In genomic region chr2:222862068-222862914, GRCh38 we compare ENCODE assay signal across 8 cellular contexts. TPM values are rescaled to one million over a fixed set of nuclear protein-coding genes. Genes with fewer than 3 reads are reported as not detected.
DNase-seq lines count a peak whose midpoint lies in the region; ATAC-seq and TF ChIP-seq lines count a peak whose summit lies in the region.

No MANE protein-coding gene starts in this region.

- H3K4me1 ChIP-seq in hepatocyte (ENCODE audit: insufficient read depth) = peaks cover 38% of the 10 kb centered on the region

- peaks cover 64% of the 10 kb centered on the region for H3K79me2 ChIP-seq in hepatocyte

- H3K9me2 ChIP-seq in hepatocyte (replicated peaks; ENCODE audit: insufficient read depth) = no peaks in the 10 kb centered on the region

- no peaks in the 10 kb centered on the region for H3K27me3 Mint-ChIP-seq in HFFc6 (ENCODE audit: insufficient read depth)
- no peaks in the 10 kb centered on the region for H3K27me3 Mint-ChIP-seq in WTC11 (ENCODE audit: low read depth)

- no peaks in the 10 kb centered on the region for H3K27me3 ChIP-seq in hepatocyte

- no peaks in the 10 kb centered on the region for H3K9me3 ChIP-seq in hepatocyte (ENCODE audit: low read depth)

- peak overlapping the region; percentile 96 for H3K4me3 ChIP-seq in hepatocyte
- peak overlapping the region; percentile 93 for H3K4me3 ChIP-seq in skeletal muscle cell (ENCODE audit: low read depth, low read length)

- no peaks in the 10 kb centered on the region for H3K9me3 Mint-ChIP-seq in HFFc6
- no peaks in the 10 kb centered on the region for H3K9me3 Mint-ChIP-seq in WTC11

- peak overlapping the region; percentile 100 for H3K27ac ChIP-seq in C4-2B
- H3K27ac ChIP-seq in hepatocyte = peak overlapping the region; percentile 99

- no peak for ATAC-seq in WTC11

- H3K36me3 Mint-ChIP-seq in HFFc6 (ENCODE audit: low read depth) (no peaks in the 10 kb centered on the region), WTC11 (peaks cover 3% of the 10 kb centered on the region; the same call in 1 of the 2 replicates)

- peak overlapping the region; percentile 90 for H3K4me2 ChIP-seq in hepatocyte

- H3K4me3 Mint-ChIP-seq in HFFc6 (no peak overlapping the region), WTC11 (no peak overlapping the region)

- WGBS in hepatocyte (ENCODE audit: low lambda C conversion rate, missing lambda C conversion rate) = 15% methylated on average over 7 of the region's 7 CpGs

- TF ChIP-seq CTCF in C4-2B (conservative IDR thresholded peaks at IDR 0.05) (peak; percentile 4; the same call in 1 of the 2 replicates), HFFc6 (IDR thresholded peaks at IDR 0.05) (0 out of 2 replicates have a peak, but pooled peaks have one; percentile 7), WTC11 (IDR thresholded peaks at IDR 0.05) (no peak), hepatocyte (IDR thresholded peaks at IDR 0.05; ENCODE audit: poor library complexity) (peak; percentile 48)

- H3K36me3 ChIP-seq in hepatocyte (replicated peaks; ENCODE audit: insufficient read depth, low read depth) = no peaks in the 10 kb centered on the region

- peaks cover 59% of the 10 kb centered on the region for H4K20me1 ChIP-seq in hepatocyte (ENCODE audit: insufficient read depth, poor library complexity, severe bottlenecking)

- H3K4me1 Mint-ChIP-seq in HFFc6 (ENCODE audit: low read depth) (peaks cover 10% of the 10 kb centered on the region), WTC11 (peaks cover 13% of the 10 kb centered on the region)

- H3K27ac Mint-ChIP-seq in HFFc6 = no peak overlapping the region
- H3K27ac Mint-ChIP-seq in WTC11 = peak overlapping the region; percentile 98; the same call in 1 of the 2 replicates

- POLR2A ChIA-PET in WTC11 (lab: Charles Lee) = interaction anchor here (0.6 to 1.1 kb wide), 3 partner anchors 15 to 89 kb away, joined by 3 to 6 read pairs (median 3); no protein-coding TSS in a partner anchor

- CTCF ChIA-PET in WTC11 (lab: Charles Lee) = interaction anchor here (1.2 kb wide), 1 partner anchor 65 kb away, joined by 5 read pairs; no protein-coding TSS in a partner anchor

- H2AFZ ChIP-seq in hepatocyte = no peak overlapping the region

- DNase-seq in HFFc6 = peak; percentile 61
- DNase-seq in WTC11 (ENCODE audit: low spot score) = no peak
- DNase-seq in hepatocyte (ENCODE audit: low spot score) = peak; percentile 62
- DNase-seq in skeletal muscle cell (ENCODE audit: low read depth) = no peak
- DNase-seq in NCI-H2196 (lab: John Stamatoyannopoulos, UW; ENCODE audit: unreplicated experiment) = no peak
- no peak for DNase-seq in effector CD8-positive, alpha-beta T cell (lab: John Stamatoyannopoulos, UW)
- no peak for DNase-seq in SKM-1 treated with dmso at 0.1 percent for 144 hours (lab: John Stamatoyannopoulos, UW; ENCODE audit: unreplicated experiment)

TF ChIP-seq in WTC11, 78 proteins besides CTCF, POLR2A, EP300 and RAD21:
- TF ChIP-seq NR1H2 (CRISPR knock-in tag; IDR thresholded peaks at IDR 0.05) (no peak), JAZF1 (CRISPR knock-in tag; IDR thresholded peaks at IDR 0.05) (no peak), TCF7 (CRISPR knock-in tag; IDR thresholded peaks at IDR 0.05; ENCODE audit: low read depth) (no peak), ZNF232 (CRISPR knock-in tag; IDR thresholded peaks at IDR 0.05) (no peak), PRDM15 (CRISPR knock-in tag; IDR thresholded peaks at IDR 0.05) (no peak), ZNF396 (CRISPR knock-in tag; IDR thresholded peaks at IDR 0.05; ENCODE audit: borderline replicate concordance) (no peak), ZNF416 (CRISPR knock-in tag; IDR thresholded peaks at IDR 0.05) (no peak), ATF6 (CRISPR knock-in tag; IDR thresholded peaks at IDR 0.05) (no peak), MYBL2 (CRISPR knock-in tag; IDR thresholded peaks at IDR 0.05) (no peak), ATF1 (CRISPR knock-in tag; IDR thresholded peaks at IDR 0.05) (no peak), IRF2 (CRISPR knock-in tag; IDR thresholded peaks at IDR 0.05; ENCODE audit: borderline replicate concordance, low read depth) (no peak), MXD4 (CRISPR knock-in tag; IDR thresholded peaks at IDR 0.05; ENCODE audit: borderline replicate concordance) (no peak), ATF2 (CRISPR knock-in tag; IDR thresholded peaks at IDR 0.05; ENCODE audit: borderline replicate concordance, low read depth) (no peak), NFE2L1 (CRISPR knock-in tag; IDR thresholded peaks at IDR 0.05) (no peak), E2F5 (CRISPR knock-in tag; IDR thresholded peaks at IDR 0.05) (no peak)
TF ChIP-seq in WTC11: peak in this region for 0.

RNA-seq across cellular contexts. Expression of gene ACSL3, which starts 1.5 kb away (rescaled TPM):
- 100 to 1,000 TPM in 1 of 6 experiments, 10 to 100 TPM in 5; 64.5 to 119 (median 87.8) TPM for total RNA-seq in HFFc6 (2021; fragmentation: NEBNext Ultra II Directional; extraction: Animal tissue kit (Norgen Biotek cat#: 25700))
- total RNA-seq in WTC11 (2021) = 78.4 to 100 TPM (median 82.2 TPM) in 3 replicates
- total RNA-seq in hepatocyte = 123 and 133 TPM in 2 replicates
- polyA plus RNA-seq in hepatocyte = 78.1 and 82.1 TPM in 2 replicates

Comparison
In these comparisons a context has a peak if more than half of its experiments do, and no peak if none do; other contexts are left out.
1. DNase-seq: peak in HFFc6 (single experiment) and hepatocyte (single experiment); none in WTC11 (single experiment), skeletal muscle cell (single experiment), NCI-H2196 (single experiment), effector CD8-positive, alpha-beta T cell (single experiment) and SKM-1 treated with dmso at 0.1 percent for 144 hours (single experiment).